In genomic region chr10:49745756-49746155, GRCh38 we compare ENCODE assay signal across 1 cellular context.
TF ChIP-seq lines count a peak whose summit lies in the region.

No MANE protein-coding gene starts in this region.

TF ChIP-seq in IMR-90, 13 proteins besides CTCF, POLR2A, EP300 and RAD21 (continued from another document):
- TF ChIP-seq ELK1 (IDR thresholded peaks at IDR 0.05; ENCODE audit: borderline replicate concordance, low read depth, low read length) = no peak
- no peak for TF ChIP-seq RCOR1 (IDR thresholded peaks at IDR 0.05; ENCODE audit: insufficient replicate concordance, low read length)
- no peak for TF ChIP-seq MAZ (IDR thresholded peaks at IDR 0.05; ENCODE audit: borderline replicate concordance, low read depth, low read length)
- TF ChIP-seq FOS (IDR thresholded peaks at IDR 0.05; ENCODE audit: low read depth, low read length) = no peak
- TF ChIP-seq SMC3 (IDR thresholded peaks at IDR 0.05; ENCODE audit: low read depth, low read length) = no peak
- no peak for TF ChIP-seq USF2 (IDR thresholded peaks at IDR 0.05; ENCODE audit: low read depth, low read length)
- TF ChIP-seq CEBPB (IDR thresholded peaks at IDR 0.05; ENCODE audit: low read depth, low read length) = no peak
- TF ChIP-seq MXI1 (IDR thresholded peaks at IDR 0.05; ENCODE audit: borderline replicate concordance, low read depth, low read length) = no peak
- TF ChIP-seq RFX5 (IDR thresholded peaks at IDR 0.05; ENCODE audit: low read depth, low read length) = no peak
- no peak for TF ChIP-seq MAFK (IDR thresholded peaks at IDR 0.05; ENCODE audit: low read depth, low read length)
